In genomic region chr7:144820557-144820956, GRCh38 we compare ENCODE assay signal across 19 cellular contexts. TPM values are rescaled to one million over a fixed set of nuclear protein-coding genes. Genes with fewer than 3 reads are reported as not detected.
A peak's percentile ranks its signal among the peaks of the same experiment; 100 is the strongest.
DNase-seq lines count a peak whose midpoint lies in the region; ATAC-seq and TF ChIP-seq lines count a peak whose summit lies in the region.
"Had no signal": no experiment of that assay in that cellular context is flagged by ENCODE, and none has a peak within 500 bp of the region (broad histone marks: within the 10 kb centered on the region; RNA-seq: fewer than 3 reads in every experiment).

No MANE protein-coding gene starts in this region.

- no peaks in the 10 kb centered on the region for H3K27me3 Mint-ChIP-seq in activated T-cell treated with anti-CD3 and anti-CD28 coated beads, Interleukin-2, amount 50 U/mL, for 24 hours
- no peaks in the 10 kb centered on the region for H3K27me3 Mint-ChIP-seq in stimulated activated naive B cell treated with anti-CD40 and anti-IgM and Interleukin-4, amounts not matched to agents 10 μg/mL and 1 μg/mL and 100 μg/mL, for 72 hours

- H3K27me3 ChIP-seq in gastrocnemius medialis: no peaks in the 10 kb centered on the region
- H3K27me3 ChIP-seq: heart right ventricle, right atrium auricular region, uterus had no signal

- peak overlapping the region; percentile 89 for H3K27ac Mint-ChIP-seq in activated T-cell treated with anti-CD3 and anti-CD28 coated beads, Interleukin-2, amount 50 U/mL, for 24 hours
- H3K27ac Mint-ChIP-seq in activated naive CD4-positive, alpha-beta T cell treated with anti-CD3 and anti-CD28 coated beads, Interleukin-2, amount 50 U/mL, for 72 hours: peak overlapping the region; percentile 87 to 96
- H3K27ac Mint-ChIP-seq in stimulated activated naive B cell treated with anti-CD40 and anti-IgM and Interleukin-4, amounts not matched to agents 10 μg/mL and 1 μg/mL and 100 μg/mL, for 72 hours: peak overlapping the region; percentile 31

- TF ChIP-seq POLR2A in gastrocnemius medialis (IDR thresholded peaks at IDR 0.05): no peak

- in situ Hi-C loops in gastrocnemius medialis (cut with MboI; ENCODE audit: low sequenced_read_pairs in 4 of 4): no loop called here

- TF ChIP-seq CTCF in gastrocnemius medialis (IDR thresholded peaks at IDR 0.05 in 4 of 5, conservative IDR thresholded peaks at IDR 0.05 in 1 of 5): no peak

- no peak overlapping the region for H3K27ac ChIP-seq in gastrocnemius medialis
- H3K27ac ChIP-seq: A549, heart right ventricle, PC-9, right atrium auricular region, SK-N-MC, uterus had no signal

- ATAC-seq in HG02885 (IDR thresholded peaks at IDR 0.05; ENCODE audit: poor library complexity, unreplicated experiment) (peak; percentile 17), gastrocnemius medialis (no peak), HG02759 (IDR thresholded peaks at IDR 0.05; ENCODE audit: unreplicated experiment) (no peak), sciatic nerve (no peak)
- ATAC-seq in activated naive CD4-positive, alpha-beta T cell treated with anti-CD3 and anti-CD28 coated beads, Interleukin-2, amount 50 U/mL, for 72 hours: peak; percentile 53 to 55
- ATAC-seq in stimulated activated naive B cell treated with anti-CD40 and anti-IgM and Interleukin-4, amounts not matched to agents 10 μg/mL and 1 μg/mL and 100 μg/mL, for 72 hours (replicated peaks): no peak
- ATAC-seq: A549, HCT116, heart right ventricle, K562 had no signal

- peak overlapping the region; percentile 4 for H3K4me3 Mint-ChIP-seq in activated T-cell treated with anti-CD3 and anti-CD28 coated beads, Interleukin-2, amount 50 U/mL, for 24 hours
- no peak overlapping the region for H3K4me3 Mint-ChIP-seq in stimulated activated naive B cell treated with anti-CD40 and anti-IgM and Interleukin-4, amounts not matched to agents 10 μg/mL and 1 μg/mL and 100 μg/mL, for 72 hours

- H3K9me3 Mint-ChIP-seq in activated T-cell treated with anti-CD3 and anti-CD28 coated beads, Interleukin-2, amount 50 U/mL, for 24 hours: peaks cover 3% of the 10 kb centered on the region
- no peaks in the 10 kb centered on the region for H3K9me3 Mint-ChIP-seq in activated naive CD4-positive, alpha-beta T cell treated with anti-CD3 and anti-CD28 coated beads, Interleukin-2, amount 50 U/mL, for 72 hours
- H3K9me3 Mint-ChIP-seq in stimulated activated naive B cell treated with anti-CD40 and anti-IgM and Interleukin-4, amounts not matched to agents 10 μg/mL and 1 μg/mL and 100 μg/mL, for 72 hours: no peaks in the 10 kb centered on the region

- no peak for DNase-seq in activated T-cell treated with anti-CD3 and anti-CD28 coated beads, Interleukin-2, amount 50 U/mL, for 24 hours
- no peak for DNase-seq in activated T-cell treated with anti-CD3 and anti-CD28 coated beads, Interleukin-2, amount 50 U/mL, for 48 hours
- no peak for DNase-seq in activated naive CD4-positive, alpha-beta T cell treated with anti-CD3 and anti-CD28 coated beads, Interleukin-2, amount 50 U/mL, for 72 hours (ENCODE audit: low spot score in 2 of 2)
- DNase-seq in stimulated activated naive B cell treated with anti-CD40 and anti-IgM and Interleukin-4, amounts not matched to agents 10 μg/mL and 1 μg/mL and 100 μg/mL, for 72 hours: no peak
- no peak for DNase-seq in gastrocnemius medialis
- DNase-seq in sciatic nerve (ENCODE audit: low spot score): no peak
- DNase-seq: heart right ventricle, islet precursor cell, NCI-H1048, nucleus accumbens, PC-9, uterus had no signal

- peaks cover 13% of the 10 kb centered on the region for H3K36me3 Mint-ChIP-seq in activated T-cell treated with anti-CD3 and anti-CD28 coated beads, Interleukin-2, amount 50 U/mL, for 24 hours (ENCODE audit: low read depth)
- H3K36me3 Mint-ChIP-seq in activated naive CD4-positive, alpha-beta T cell treated with anti-CD3 and anti-CD28 coated beads, Interleukin-2, amount 50 U/mL, for 72 hours: peaks cover 0 to 48% of the 10 kb centered on the region in 2 donors
- peaks cover 0 to 3% of the 10 kb centered on the region in 2 donors for H3K36me3 Mint-ChIP-seq in stimulated activated naive B cell treated with anti-CD40 and anti-IgM and Interleukin-4, amounts not matched to agents 10 μg/mL and 1 μg/mL and 100 μg/mL, for 72 hours

- H3K4me1 Mint-ChIP-seq in activated T-cell treated with anti-CD3 and anti-CD28 coated beads, Interleukin-2, amount 50 U/mL, for 24 hours (ENCODE audit: low read depth): peaks cover 83% of the 10 kb centered on the region
- peaks cover 48 to 70% of the 10 kb centered on the region in 2 donors for H3K4me1 Mint-ChIP-seq in stimulated activated naive B cell treated with anti-CD40 and anti-IgM and Interleukin-4, amounts not matched to agents 10 μg/mL and 1 μg/mL and 100 μg/mL, for 72 hours

- peaks cover 10 to 15% of the 10 kb centered on the region in 2 donors for H3K4me1 ChIP-seq in gastrocnemius medialis
- H3K4me1 ChIP-seq: right atrium auricular region, uterus had no signal

- no peaks in the 10 kb centered on the region for H3K9me3 ChIP-seq in gastrocnemius medialis
- H3K9me3 ChIP-seq: A549, heart right ventricle, right atrium auricular region, uterus had no signal

- H3K4me3 ChIP-seq in gastrocnemius medialis: no peak overlapping the region
- H3K4me3 ChIP-seq: A549, heart right ventricle, K562, PC-9, right atrium auricular region, SK-N-MC, uterus had no signal

- intact Hi-C loops in gastrocnemius medialis (cut with DNase I; ENCODE audit: low total_unique reads) (no loop called here), sciatic nerve (cut with DNase I) (no loop called here)

- no peaks in the 10 kb centered on the region for H3K36me3 ChIP-seq in gastrocnemius medialis
- H3K36me3 ChIP-seq: heart right ventricle, right atrium auricular region, uterus had no signal

RNA-seq across cellular contexts. Expression of gene TPK1, which starts 15.3 kb away (rescaled TPM):
- 10 to 100 TPM; 20.8 to 23.1 TPM for total RNA-seq in activated naive CD4-positive, alpha-beta T cell treated with anti-CD3 and anti-CD28 coated beads, Interleukin-2, amount 50 U/mL, for 72 hours
- total RNA-seq in gastrocnemius medialis (1 to 10 TPM; 2.0 to 6.9 (median 2.7) TPM), sciatic nerve (14.8 TPM)

Comparison
In these comparisons a context has a peak if more than half of its experiments do, and no peak if none do; other contexts are left out.
1. H3K27ac Mint-ChIP-seq: peak in every context shown above with its lines; median percentile 92 in activated naive CD4-positive, alpha-beta T cell treated with anti-CD3 and anti-CD28 coated beads, Interleukin-2, amount 50 U/mL, for 72 hours; 89 in activated T-cell treated with anti-CD3 and anti-CD28 coated beads, Interleukin-2, amount 50 U/mL, for 24 hours; 31 in stimulated activated naive B cell treated with anti-CD40 and anti-IgM and Interleukin-4, amounts not matched to agents 10 μg/mL and 1 μg/mL and 100 μg/mL, for 72 hours.
2. ATAC-seq: peak in HG02885 (single experiment) and activated naive CD4-positive, alpha-beta T cell treated with anti-CD3 and anti-CD28 coated beads, Interleukin-2, amount 50 U/mL, for 72 hours (2 of 2); none in stimulated activated naive B cell treated with anti-CD40 and anti-IgM and Interleukin-4, amounts not matched to agents 10 μg/mL and 1 μg/mL and 100 μg/mL, for 72 hours (0 of 2), gastrocnemius medialis (0 of 2), HG02759 (single experiment) and sciatic nerve (single experiment).